In the genomic region with DNA sequence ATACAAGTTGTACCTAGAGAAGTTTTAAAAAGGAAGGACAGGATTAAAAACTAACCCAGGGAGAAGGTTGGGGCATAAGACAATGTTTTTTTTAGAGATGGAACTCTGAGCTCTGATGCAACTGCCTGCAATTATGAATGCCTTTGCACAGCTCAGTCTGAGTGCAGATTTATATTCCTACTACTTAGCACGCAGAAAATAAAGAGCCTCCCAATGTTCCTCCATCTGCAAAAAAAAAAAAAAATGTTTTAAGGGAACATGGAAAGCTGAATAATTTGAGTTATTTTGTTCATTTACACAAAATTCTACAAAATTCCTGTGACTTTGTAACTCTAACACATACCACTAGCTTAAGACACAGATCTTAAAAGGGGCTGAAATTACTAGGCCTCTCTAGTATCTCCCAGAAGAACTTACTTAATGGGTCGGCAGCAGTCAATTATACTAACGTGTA, we compare ENCODE assay signal across 1 cellular context.
TF ChIP-seq lines count a peak whose summit lies in the region.

No MANE protein-coding gene starts in this region.

TF ChIP-seq in HEK293, 187 proteins besides CTCF, POLR2A, EP300 and RAD21 (continued from another document):
- TF ChIP-seq, protein P1, sequence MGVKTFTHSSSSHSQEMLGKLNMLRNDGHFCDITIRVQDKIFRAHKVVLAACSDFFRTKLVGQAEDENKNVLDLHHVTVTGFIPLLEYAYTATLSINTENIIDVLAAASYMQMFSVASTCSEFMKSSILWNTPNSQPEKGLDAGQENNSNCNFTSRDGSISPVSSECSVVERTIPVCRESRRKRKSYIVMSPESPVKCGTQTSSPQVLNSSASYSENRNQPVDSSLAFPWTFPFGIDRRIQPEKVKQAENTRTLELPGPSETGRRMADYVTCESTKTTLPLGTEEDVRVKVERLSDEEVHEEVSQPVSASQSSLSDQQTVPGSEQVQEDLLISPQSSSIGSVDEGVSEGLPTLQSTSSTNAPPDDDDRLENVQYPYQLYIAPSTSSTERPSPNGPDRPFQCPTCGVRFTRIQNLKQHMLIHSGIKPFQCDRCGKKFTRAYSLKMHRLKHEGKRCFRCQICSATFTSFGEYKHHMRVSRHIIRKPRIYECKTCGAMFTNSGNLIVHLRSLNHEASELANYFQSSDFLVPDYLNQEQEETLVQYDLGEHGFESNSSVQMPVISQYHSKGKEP (tag by site-specific recombination; IDR thresholded peaks at IDR 0.05) = peak; percentile 47; the same call in 1 of the 2 replicates
- TF ChIP-seq ZNF843 (tag by site-specific recombination; IDR thresholded peaks at IDR 0.05) = no peak
- no peak for TF ChIP-seq SETDB1 (IDR thresholded peaks at IDR 0.05; ENCODE audit: insufficient read length, low read length)
- no peak for TF ChIP-seq ZBTB21 (tag by site-specific recombination; IDR thresholded peaks at IDR 0.05)
- TF ChIP-seq ZNF16 (tag by site-specific recombination; IDR thresholded peaks at IDR 0.05; ENCODE audit: low read depth) = no peak
- TF ChIP-seq TCF7L2 (IDR thresholded peaks at IDR 0.05; ENCODE audit: borderline replicate concordance, low read depth, low read length) = no peak
- TF ChIP-seq ZFP69B (tag by site-specific recombination; IDR thresholded peaks at IDR 0.05) = peak; percentile 46; the same call in 1 of the 2 replicates
- TF ChIP-seq, protein P2, sequence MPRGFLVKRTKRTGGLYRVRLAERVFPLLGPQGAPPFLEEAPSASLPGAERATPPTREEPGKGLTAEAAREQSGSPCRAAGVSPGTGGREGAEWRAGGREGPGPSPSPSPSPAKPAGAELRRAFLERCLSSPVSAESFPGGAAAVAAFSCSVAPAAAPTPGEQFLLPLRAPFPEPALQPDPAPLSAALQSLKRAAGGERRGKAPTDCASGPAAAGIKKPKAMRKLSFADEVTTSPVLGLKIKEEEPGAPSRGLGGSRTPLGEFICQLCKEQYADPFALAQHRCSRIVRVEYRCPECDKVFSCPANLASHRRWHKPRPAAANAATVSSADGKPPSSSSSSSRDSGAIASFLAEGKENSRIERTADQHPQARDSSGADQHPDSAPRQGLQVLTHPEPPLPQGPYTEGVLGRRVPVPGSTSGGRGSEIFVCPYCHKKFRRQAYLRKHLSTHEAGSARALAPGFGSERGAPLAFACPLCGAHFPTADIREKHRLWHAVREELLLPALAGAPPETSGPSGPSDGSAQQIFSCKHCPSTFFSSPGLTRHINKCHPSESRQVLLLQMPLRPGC (tag by site-specific recombination; IDR thresholded peaks at IDR 0.05) = 0 out of 2 replicates have a peak, but pooled peaks have one; percentile 44
- TF ChIP-seq ZBTB17 (tag by site-specific recombination; IDR thresholded peaks at IDR 0.05) = peak; percentile 88
- TF ChIP-seq IKZF3 (tag by site-specific recombination; IDR thresholded peaks at IDR 0.05) = peak; percentile 59; the same call in 1 of the 2 replicates
- TF ChIP-seq WT1 (tag by site-specific recombination; IDR thresholded peaks at IDR 0.05) = no peak
- no peak for TF ChIP-seq ZFP3 (tag by site-specific recombination; IDR thresholded peaks at IDR 0.05; ENCODE audit: low read depth)
- TF ChIP-seq ZNF366 (tag by site-specific recombination; conservative IDR thresholded peaks at IDR 0.05) = peak; percentile 53
- no peak for TF ChIP-seq BCL11A (tag by site-specific recombination; IDR thresholded peaks at IDR 0.05; ENCODE audit: low read depth)
- TF ChIP-seq KLF7 (tag by site-specific recombination; IDR thresholded peaks at IDR 0.05; ENCODE audit: borderline replicate concordance) = no peak
- peak; percentile 33; the same call in 1 of the 2 replicates for TF ChIP-seq ZNF692 (tag by site-specific recombination; IDR thresholded peaks at IDR 0.05)
- TF ChIP-seq, protein P3, sequence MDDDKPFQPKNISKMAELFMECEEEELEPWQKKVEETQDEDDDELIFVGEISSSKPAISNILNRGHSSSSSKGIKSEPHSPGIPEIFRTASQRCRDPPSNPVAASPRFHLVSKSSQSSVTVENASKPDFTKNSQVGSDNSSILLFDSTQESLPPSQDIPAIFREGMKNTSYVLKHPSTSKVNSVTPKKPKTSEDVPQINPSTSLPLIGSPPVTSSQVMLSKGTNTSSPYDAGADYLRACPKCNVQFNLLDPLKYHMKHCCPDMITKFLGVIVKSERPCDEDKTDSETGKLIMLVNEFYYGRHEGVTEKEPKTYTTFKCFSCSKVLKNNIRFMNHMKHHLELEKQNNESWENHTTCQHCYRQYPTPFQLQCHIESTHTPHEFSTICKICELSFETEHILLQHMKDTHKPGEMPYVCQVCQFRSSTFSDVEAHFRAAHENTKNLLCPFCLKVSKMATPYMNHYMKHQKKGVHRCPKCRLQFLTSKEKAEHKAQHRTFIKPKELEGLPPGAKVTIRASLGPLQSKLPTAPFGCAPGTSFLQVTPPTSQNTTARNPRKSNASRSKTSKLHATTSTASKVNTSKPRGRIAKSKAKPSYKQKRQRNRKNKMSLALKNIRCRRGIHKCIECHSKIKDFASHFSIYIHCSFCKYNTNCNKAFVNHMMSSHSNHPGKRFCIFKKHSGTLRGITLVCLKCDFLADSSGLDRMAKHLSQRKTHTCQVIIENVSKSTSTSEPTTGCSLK (tag by site-specific recombination; IDR thresholded peaks at IDR 0.05) = no peak
- TF ChIP-seq ZNF23 (tag by site-specific recombination; IDR thresholded peaks at IDR 0.05; ENCODE audit: borderline replicate concordance) = no peak
- TF ChIP-seq, protein P4, sequence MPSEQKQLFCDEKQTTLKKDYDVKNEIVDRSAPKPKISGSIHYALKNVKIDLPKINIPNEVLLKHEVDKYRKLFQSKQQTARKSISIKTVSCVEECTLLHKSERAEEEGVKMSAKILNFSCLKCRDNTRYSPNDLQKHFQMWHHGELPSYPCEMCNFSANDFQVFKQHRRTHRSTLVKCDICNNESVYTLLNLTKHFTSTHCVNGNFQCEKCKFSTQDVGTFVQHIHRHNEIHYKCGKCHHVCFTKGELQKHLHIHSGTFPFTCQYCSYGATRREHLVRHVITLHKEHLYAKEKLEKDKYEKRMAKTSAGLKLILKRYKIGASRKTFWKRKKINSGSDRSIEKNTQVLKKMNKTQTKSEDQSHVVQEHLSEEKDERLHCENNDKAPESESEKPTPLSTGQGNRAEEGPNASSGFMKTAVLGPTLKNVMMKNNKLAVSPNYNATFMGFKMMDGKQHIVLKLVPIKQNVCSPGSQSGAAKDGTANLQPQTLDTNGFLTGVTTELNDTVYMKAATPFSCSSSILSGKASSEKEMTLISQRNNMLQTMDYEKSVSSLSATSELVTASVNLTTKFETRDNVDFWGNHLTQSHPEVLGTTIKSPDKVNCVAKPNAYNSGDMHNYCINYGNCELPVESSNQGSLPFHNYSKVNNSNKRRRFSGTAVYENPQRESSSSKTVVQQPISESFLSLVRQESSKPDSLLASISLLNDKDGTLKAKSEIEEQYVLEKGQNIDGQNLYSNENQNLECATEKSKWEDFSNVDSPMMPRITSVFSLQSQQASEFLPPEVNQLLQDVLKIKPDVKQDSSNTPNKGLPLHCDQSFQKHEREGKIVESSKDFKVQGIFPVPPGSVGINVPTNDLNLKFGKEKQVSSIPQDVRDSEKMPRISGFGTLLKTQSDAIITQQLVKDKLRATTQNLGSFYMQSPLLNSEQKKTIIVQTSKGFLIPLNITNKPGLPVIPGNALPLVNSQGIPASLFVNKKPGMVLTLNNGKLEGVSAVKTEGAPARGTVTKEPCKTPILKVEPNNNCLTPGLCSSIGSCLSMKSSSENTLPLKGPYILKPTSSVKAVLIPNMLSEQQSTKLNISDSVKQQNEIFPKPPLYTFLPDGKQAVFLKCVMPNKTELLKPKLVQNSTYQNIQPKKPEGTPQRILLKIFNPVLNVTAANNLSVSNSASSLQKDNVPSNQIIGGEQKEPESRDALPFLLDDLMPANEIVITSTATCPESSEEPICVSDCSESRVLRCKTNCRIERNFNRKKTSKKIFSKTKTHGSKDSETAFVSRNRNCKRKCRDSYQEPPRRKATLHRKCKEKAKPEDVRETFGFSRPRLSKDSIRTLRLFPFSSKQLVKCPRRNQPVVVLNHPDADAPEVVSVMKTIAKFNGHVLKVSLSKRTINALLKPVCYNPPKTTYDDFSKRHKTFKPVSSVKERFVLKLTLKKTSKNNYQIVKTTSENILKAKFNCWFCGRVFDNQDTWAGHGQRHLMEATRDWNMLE (tag by site-specific recombination; conservative IDR thresholded peaks at IDR 0.05; ENCODE audit: low read depth) = no peak
- no peak for TF ChIP-seq GFI1B (tag by site-specific recombination; IDR thresholded peaks at IDR 0.05)
- TF ChIP-seq ZNF501 (tag by site-specific recombination; IDR thresholded peaks at IDR 0.05) = no peak
- TF ChIP-seq ZNF155 (tag by site-specific recombination; IDR thresholded peaks at IDR 0.05) = no peak
- no peak for TF ChIP-seq ZBTB11 (tag by site-specific recombination; conservative IDR thresholded peaks at IDR 0.05; ENCODE audit: low read depth)
